Comparison of ENCODE assay signal across 1 cellular context in genomic region chr12:56116267-56117081, GRCh38.
TF ChIP-seq lines count a peak whose summit lies in the region.

RPL41 (plus strand) TSS chr12:56116633.

TF ChIP-seq in GM12878, 131 proteins besides CTCF, POLR2A, EP300 and RAD21 (continued from another document and continues in another):
- TF ChIP-seq ETV6 (conservative IDR thresholded peaks at IDR 0.05 in 1 of 2, IDR thresholded peaks at IDR 0.05 in 1 of 2; ENCODE audit: borderline replicate concordance in 1 of 2, low read depth in 1 of 2) (no peak), PAX5 (IDR thresholded peaks at IDR 0.05; ENCODE audit: borderline replicate concordance, low read depth, low read length) (0 out of 2 replicates have a peak, but pooled peaks have one; percentile 13), ATF2 (IDR thresholded peaks at IDR 0.05; ENCODE audit: low read length) (peak; percentile 67), NKRF (conservative IDR thresholded peaks at IDR 0.05) (peak; percentile 89; the same call in 1 of the 2 replicates), MYB (IDR thresholded peaks at IDR 0.05; ENCODE audit: borderline replicate concordance, low read depth, low read length) (no peak), E2F8 (IDR thresholded peaks at IDR 0.05; ENCODE audit: low read depth, partially characterized antibody) (peak; percentile 82), SMAD5 (IDR thresholded peaks at IDR 0.05; ENCODE audit: low read depth) (peak; percentile 99), TARDBP (IDR thresholded peaks at IDR 0.05; ENCODE audit: borderline replicate concordance) (no peak), ATF7 (IDR thresholded peaks at IDR 0.05; ENCODE audit: low read depth) (peak; percentile 85), ZSCAN29 (IDR thresholded peaks at IDR 0.05) (0 out of 2 replicates have a peak, but pooled peaks have one; percentile 5), CBX5 (IDR thresholded peaks at IDR 0.05; ENCODE audit: low read depth) (peak; percentile 14; the same call in 1 of the 2 replicates), POLR2AphosphoS5 (IDR thresholded peaks at IDR 0.05; ENCODE audit: low read length) (peak; percentile 100), WRNIP1 (IDR thresholded peaks at IDR 0.05; ENCODE audit: borderline replicate concordance, low read depth, low read length) (no peak; the same call in 1 of the 2 replicates), SUZ12 (IDR thresholded peaks at IDR 0.05; ENCODE audit: unreplicated experiment) (no peak), SUPT20H (IDR thresholded peaks at IDR 0.05; ENCODE audit: borderline replicate concordance, control insufficient read depth, low read depth, low read length) (no peak), STAT1 (conservative IDR thresholded peaks at IDR 0.05) (peak; percentile 92), SMAD1 (IDR thresholded peaks at IDR 0.05; ENCODE audit: low read depth, partially characterized antibody) (peak; percentile 95), NR2C1 (IDR thresholded peaks at IDR 0.05) (peak; percentile 94), TCF3 (IDR thresholded peaks at IDR 0.05; ENCODE audit: borderline replicate concordance, insufficient read depth, low read depth, low read length) (peak; percentile 80; the same call in 1 of the 2 replicates), FOXM1 (IDR thresholded peaks at IDR 0.05; ENCODE audit: low read depth, low read length) (peak; percentile 85), EGR1 (IDR thresholded peaks at IDR 0.05; ENCODE audit: borderline replicate concordance in 1 of 2, low read depth in 2 of 2, low read length in 2 of 2) (no peak), MYC (IDR thresholded peaks at IDR 0.05; ENCODE audit: insufficient read depth, insufficient read length, insufficient replicate concordance, low read length, severe bottlenecking) (peak; percentile 98), IRF4 (IDR thresholded peaks at IDR 0.05; ENCODE audit: low read depth, low read length) (peak; percentile 59; the same call in 1 of the 2 replicates), CHD1 (IDR thresholded peaks at IDR 0.05; ENCODE audit: low read depth, low read length) (peak; percentile 91; the same call in 1 of the 2 replicates), MLLT1 (IDR thresholded peaks at IDR 0.05) (peak; percentile 82), BMI1 (IDR thresholded peaks at IDR 0.05; ENCODE audit: borderline replicate concordance) (no peak), JUNB (IDR thresholded peaks at IDR 0.05) (no peak), ZBTB33 (IDR thresholded peaks at IDR 0.05) (no peak), ZNF217 (IDR thresholded peaks at IDR 0.05) (no peak), CREM (IDR thresholded peaks at IDR 0.05; ENCODE audit: low read depth) (peak; percentile 95), EED (IDR thresholded peaks at IDR 0.05; ENCODE audit: low read depth) (no peak; the same call in 1 of the 2 replicates), TCF7 (IDR thresholded peaks at IDR 0.05; ENCODE audit: borderline replicate concordance) (peak; percentile 65; the same call in 1 of the 2 replicates), MXI1 (IDR thresholded peaks at IDR 0.05; ENCODE audit: low read depth, low read length) (peak; percentile 75; the same call in 1 of the 2 replicates), NR2F1 (conservative IDR thresholded peaks at IDR 0.05) (peak; percentile 81), NFIC (IDR thresholded peaks at IDR 0.05; ENCODE audit: low read depth, low read length) (peak; percentile 73; the same call in 1 of the 2 replicates), ZNF24 (IDR thresholded peaks at IDR 0.05) (0 out of 2 replicates have a peak, but pooled peaks have one; percentile 33), TBL1XR1 (IDR thresholded peaks at IDR 0.05; ENCODE audit: low read depth, low read length) (peak; percentile 62; the same call in 1 of the 2 replicates), ZBED1 (IDR thresholded peaks at IDR 0.05; ENCODE audit: borderline replicate concordance) (peak; percentile 94), ZNF384 (IDR thresholded peaks at IDR 0.05; ENCODE audit: borderline replicate concordance, low read depth, low read length) (no peak), E2F4 (IDR thresholded peaks at IDR 0.05; ENCODE audit: low read depth, low read length) (no peak), MEF2A (IDR thresholded peaks at IDR 0.05; ENCODE audit: insufficient read depth, low read depth, low read length) (0 out of 2 replicates have a peak, but pooled peaks have one; percentile 30), JUND (IDR thresholded peaks at IDR 0.05; ENCODE audit: low read depth, low read length) (no peak), CBFB (IDR thresholded peaks at IDR 0.05; ENCODE audit: low read depth) (peak; percentile 99), SIX5 (IDR thresholded peaks at IDR 0.05; ENCODE audit: low read depth, low read length, severe bottlenecking) (peak; percentile 75), DPF2 (IDR thresholded peaks at IDR 0.05) (peak; percentile 29; the same call in 1 of the 2 replicates), CHD2 (IDR thresholded peaks at IDR 0.05; ENCODE audit: borderline replicate concordance, low read depth, low read length) (peak; percentile 37; the same call in 1 of the 2 replicates), IKZF1 (conservative IDR thresholded peaks at IDR 0.05) (peak; percentile 78), MAX (IDR thresholded peaks at IDR 0.05; ENCODE audit: low read depth, low read length) (0 out of 2 replicates have a peak, but pooled peaks have one; percentile 51), NRF1 (conservative IDR thresholded peaks at IDR 0.05; ENCODE audit: low read depth, low read length) (no peak), SMARCA5 (IDR thresholded peaks at IDR 0.05) (no peak; the same call in 1 of the 2 replicates), LARP7 (IDR thresholded peaks at IDR 0.05) (peak; percentile 93), KAT2A (conservative IDR thresholded peaks at IDR 0.05; ENCODE audit: control insufficient read depth, low read depth, low read length) (no peak), ZNF687 (IDR thresholded peaks at IDR 0.05) (peak; percentile 96)
